In the genomic region with DNA sequence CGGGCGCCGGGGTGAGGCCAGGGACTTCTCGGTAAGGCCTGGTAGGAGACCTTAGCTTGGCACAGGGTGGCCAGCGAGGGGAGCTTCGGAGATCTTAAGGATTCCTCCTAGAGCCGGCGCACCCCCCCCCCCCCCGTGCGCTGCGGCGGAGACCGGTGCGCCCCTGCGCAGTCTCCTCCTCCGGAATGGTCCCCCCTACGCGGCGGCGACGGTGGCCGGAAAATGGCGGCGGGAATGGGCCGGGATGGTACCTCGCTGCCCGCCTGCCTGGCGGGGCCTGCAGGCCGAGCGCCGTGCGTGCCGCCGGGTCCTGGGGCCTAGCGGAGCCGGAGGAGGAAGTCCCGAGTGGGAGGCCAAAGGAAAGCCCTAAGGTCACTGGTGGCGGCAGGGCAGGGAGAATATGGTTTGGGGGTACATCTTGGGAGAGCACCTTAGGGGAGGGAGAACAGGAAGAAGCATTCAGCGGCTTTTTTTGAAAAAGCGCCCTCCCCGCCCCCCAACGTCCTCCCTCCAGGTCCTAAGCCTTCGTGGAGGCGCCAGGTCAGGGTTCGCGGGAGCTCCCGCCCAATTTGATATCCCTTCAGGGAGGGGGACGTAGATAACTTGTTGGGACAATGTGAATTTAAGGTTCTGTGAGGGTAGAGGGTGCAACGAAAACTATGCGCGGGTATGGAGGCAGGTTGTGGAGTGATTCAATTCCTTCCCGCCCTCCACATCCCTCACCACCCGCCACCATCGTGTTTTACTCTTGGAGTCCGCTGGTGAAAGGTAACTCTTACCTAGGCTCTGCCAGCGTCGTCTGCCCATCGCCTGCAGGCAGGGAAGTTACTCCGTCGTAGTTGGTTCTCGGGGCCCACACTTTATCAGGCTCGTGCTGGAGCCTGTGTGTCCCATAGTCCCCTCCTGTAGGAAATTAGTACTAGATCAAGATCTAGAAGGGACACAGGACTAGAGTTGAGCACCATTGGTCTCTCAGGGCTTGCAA, we compare ENCODE assay signal across 8 cellular contexts. TPM values are rescaled to one million over a fixed set of nuclear protein-coding genes. Genes with fewer than 3 reads are reported as not detected.
DNase-seq lines count a peak whose midpoint lies in the region; TF ChIP-seq lines count a peak whose summit lies in the region.

No MANE protein-coding gene starts in this region.

- H3K4me3 Mint-ChIP-seq in activated naive CD4-positive, alpha-beta T cell treated with anti-CD3 and anti-CD28 coated beads, Interleukin-2, amount 50 U/mL, for 24 hours = peak overlapping the region; percentile 95

- H3K9me3 ChIP-seq in left ventricle myocardium inferior (replicated peaks) = no peaks in the 10 kb centered on the region

- H3K27me3 Mint-ChIP-seq in activated naive CD4-positive, alpha-beta T cell treated with anti-CD3 and anti-CD28 coated beads, Interleukin-2, amount 50 U/mL, for 24 hours = no peaks in the 10 kb centered on the region

- no peak for TF ChIP-seq CTCF in HFF-Myc (IDR thresholded peaks at IDR 0.05; ENCODE audit: low read depth, low read length, missing control alignments)
- TF ChIP-seq CTCF in left ventricle myocardium inferior (IDR thresholded peaks at IDR 0.05; ENCODE audit: borderline replicate concordance) = no peak

- peak overlapping the region; percentile 92 for H3K9ac ChIP-seq in rectal smooth muscle tissue (ENCODE audit: low read length)

- intact Hi-C loops in left ventricle myocardium inferior (cut with micrococcal nuclease) (no loop called here), posterior vena cava (cut with DNase I) (no loop called here)

- peaks cover 56% of the 10 kb centered on the region for H3K4me1 Mint-ChIP-seq in activated naive CD4-positive, alpha-beta T cell treated with anti-CD3 and anti-CD28 coated beads, Interleukin-2, amount 50 U/mL, for 24 hours

- peak overlapping the region; percentile 89 for H3K27ac Mint-ChIP-seq in activated naive CD4-positive, alpha-beta T cell treated with anti-CD3 and anti-CD28 coated beads, Interleukin-2, amount 50 U/mL, for 24 hours

- H3K4me1 ChIP-seq in left ventricle myocardium inferior (peaks cover 45% of the 10 kb centered on the region), rectal smooth muscle tissue (ENCODE audit: control insufficient read depth, insufficient read depth, low read length) (peaks cover 18% of the 10 kb centered on the region)

- H3K36me3 ChIP-seq in left ventricle myocardium inferior = peaks cover 29% of the 10 kb centered on the region
- peaks cover 7% of the 10 kb centered on the region for H3K36me3 ChIP-seq in rectal smooth muscle tissue (ENCODE audit: control insufficient read depth, insufficient read depth, low read length)

- no peaks in the 10 kb centered on the region for H3K9me3 Mint-ChIP-seq in activated naive CD4-positive, alpha-beta T cell treated with anti-CD3 and anti-CD28 coated beads, Interleukin-2, amount 50 U/mL, for 24 hours

- H3K27ac ChIP-seq in left ventricle myocardium inferior (replicated peaks) (peak overlapping the region; percentile 92), rectal smooth muscle tissue (ENCODE audit: low read depth, low read length) (peak overlapping the region; percentile 90)

- DNase-seq in activated CD8-positive, alpha-beta memory T cell treated with anti-CD3 and anti-CD28 coated beads for 4 hours (ENCODE audit: low read depth in 2 of 2) = peak; percentile 4 to 29
- DNase-seq in activated CD8-positive, alpha-beta memory T cell treated with anti-CD3 and anti-CD28 coated beads, Interleukin-2, amount 50 U/mL, for 48 hours = no peak
- DNase-seq in HFF-Myc (ENCODE audit: extremely low read depth, low read depth) (no peak), NCI-H2171 treated with DMSO at 0.1 percent for 48 hours (lab: John Stamatoyannopoulos, UW) (peak; percentile 45), left ventricle myocardium inferior (no peak), posterior vena cava (ENCODE audit: low spot score) (no peak)

- H3K4me3 ChIP-seq in HFF-Myc (replicated peaks; ENCODE audit: low read depth, low read length) (peak overlapping the region; percentile 91), left ventricle myocardium inferior (peak overlapping the region; percentile 96), rectal smooth muscle tissue (ENCODE audit: low read length) (peak overlapping the region; percentile 94)

- no peaks in the 10 kb centered on the region for H3K27me3 ChIP-seq in left ventricle myocardium inferior (ENCODE audit: low read depth)
- H3K27me3 ChIP-seq in rectal smooth muscle tissue (ENCODE audit: control insufficient read depth, insufficient read depth, low read length) = no peaks in the 10 kb centered on the region

- H3K36me3 Mint-ChIP-seq in activated naive CD4-positive, alpha-beta T cell treated with anti-CD3 and anti-CD28 coated beads, Interleukin-2, amount 50 U/mL, for 24 hours = peaks cover 20% of the 10 kb centered on the region

RNA-seq across cellular contexts. Expression of gene SRRM1, which starts 0.6 kb away (rescaled TPM):
- total RNA-seq in left ventricle myocardium inferior = 60.8 TPM
- 10 to 100 TPM; 92.3 to 93.8 TPM for total RNA-seq in posterior vena cava

Comparison
In these comparisons a context has a peak if more than half of its experiments do, and no peak if none do; other contexts are left out.
1. DNase-seq: peak in activated CD8-positive, alpha-beta memory T cell treated with anti-CD3 and anti-CD28 coated beads for 4 hours (2 of 2) and NCI-H2171 treated with DMSO at 0.1 percent for 48 hours (single experiment); none in activated CD8-positive, alpha-beta memory T cell treated with anti-CD3 and anti-CD28 coated beads, Interleukin-2, amount 50 U/mL, for 48 hours (single experiment), HFF-Myc (single experiment), left ventricle myocardium inferior (single experiment) and posterior vena cava (single experiment).
2. Peak in every context shown above with its lines, with median percentiles within 50 percentile points of each other: H3K4me3 ChIP-seq.